In genomic region chr6:132530293-132530974, GRCh38 we compare ENCODE assay signal across 9 cellular contexts. TPM values are rescaled to one million over a fixed set of nuclear protein-coding genes. Genes with fewer than 3 reads are reported as not detected.
DNase-seq lines count a peak whose midpoint lies in the region; ATAC-seq and TF ChIP-seq lines count a peak whose summit lies in the region.
"Had no signal": no experiment of that assay in that cellular context is flagged by ENCODE, and none has a peak within 500 bp of the region (broad histone marks: within the 10 kb centered on the region; RNA-seq: fewer than 3 reads in every experiment).

No MANE protein-coding gene starts in this region.

- peak overlapping the region; percentile 64 for H3K9ac ChIP-seq in NT2/D1 (ENCODE audit: insufficient read length, low read depth)

- peak; percentile 13 to 67 (median 52) for DNase-seq in CD4-positive, alpha-beta T cell
- DNase-seq in HPDE6-E6E7 (ENCODE audit: extremely low spot score) (peak; percentile 33), NT2/D1 (ENCODE audit: low read depth, low spot score) (peak; percentile 38), activated T-cell treated with anti-CD3 and anti-CD28 coated beads for 24 hours (ENCODE audit: low read depth) (peak; percentile 61), esophagus squamous epithelium (lab: John Stamatoyannopoulos, UW) (no peak), nephron progenitor cell (peak; percentile 75), stromal cell of bone marrow (ENCODE audit: low read depth) (peak; percentile 33)

- CTCF ChIA-PET in CD4-positive, alpha-beta T cell (lab: Charles Lee), result interaction anchor here (0.6 to 1.2 kb wide), 14 partner anchors 10 to 1566 kb away, joined by 3 to 13 read pairs (median 4); partner anchors contain the start of gene STX7

- H3K4me3 Mint-ChIP-seq in CD4-positive, alpha-beta T cell, result no peak overlapping the region
- peak overlapping the region; percentile 73 for H3K4me3 Mint-ChIP-seq in nephron progenitor cell
- H3K4me3 Mint-ChIP-seq: activated naive CD8-positive, alpha-beta T cell had no signal

- peaks cover 2% of the 10 kb centered on the region for H3K27me3 ChIP-seq in CD4-positive, alpha-beta T cell (ENCODE audit: control insufficient read depth, insufficient read depth, low read length)
- H3K27me3 ChIP-seq in NT2/D1 (ENCODE audit: insufficient read depth, insufficient read length), result no peaks in the 10 kb centered on the region
- peaks cover 0 to 39% (median 0%) of the 10 kb centered on the region in 4 donors for H3K27me3 ChIP-seq in esophagus squamous epithelium

- no peak overlapping the region for H3K27ac Mint-ChIP-seq in CD4-positive, alpha-beta T cell
- no peak overlapping the region for H3K27ac Mint-ChIP-seq in nephron progenitor cell
- H3K27ac Mint-ChIP-seq: activated naive CD8-positive, alpha-beta T cell had no signal

- TF ChIP-seq POLR2A in esophagus squamous epithelium (IDR thresholded peaks at IDR 0.05), result no peak

- H3K36me3 ChIP-seq in NT2/D1 (ENCODE audit: insufficient read depth, insufficient read length, low read length) (no peaks in the 10 kb centered on the region), esophagus squamous epithelium (no peaks in the 10 kb centered on the region)

- intact Hi-C loops in CD4-positive, alpha-beta T cell (cut with DNase I, micrococcal nuclease), result loop anchor here (1.0 to 10.0 kb wide), 11 partner anchors 232 to 1566 kb away; no protein-coding TSS in a partner anchor
- intact Hi-C loops in esophagus squamous epithelium (cut with DNase I), result no loop called here

- H3K4me1 ChIP-seq in NT2/D1 (ENCODE audit: insufficient read depth, insufficient read length), result no peaks in the 10 kb centered on the region
- H3K4me1 ChIP-seq in esophagus squamous epithelium, result peaks cover 0 to 4% (median 0%) of the 10 kb centered on the region in 3 donors

- H3K4me3 ChIP-seq in NT2/D1 (ENCODE audit: insufficient read length, low read depth) (no peak overlapping the region), esophagus squamous epithelium (peak overlapping the region in 1 of 4 donors; percentile 38)

- no peaks in the 10 kb centered on the region for H3K36me3 Mint-ChIP-seq in CD4-positive, alpha-beta T cell (ENCODE audit: low read depth)
- H3K36me3 Mint-ChIP-seq in nephron progenitor cell (ENCODE audit: low read depth), result peaks cover 4% of the 10 kb centered on the region
- H3K36me3 Mint-ChIP-seq: activated naive CD8-positive, alpha-beta T cell had no signal

- peak; percentile 92 for TF ChIP-seq CTCF in CD4-positive, alpha-beta T cell (IDR thresholded peaks at IDR 0.05)
- TF ChIP-seq CTCF in esophagus squamous epithelium (IDR thresholded peaks at IDR 0.05) (peak; percentile 51 to 81 (median 78)), nephron progenitor cell (IDR thresholded peaks at IDR 0.05) (peak; percentile 85)

- H3K27ac ChIP-seq in CD4-positive, alpha-beta T cell (ENCODE audit: low read depth, low read length), result no peak overlapping the region
- no peak overlapping the region for H3K27ac ChIP-seq in esophagus squamous epithelium

- WGBS in esophagus squamous epithelium, 2 donors, result 15 to 23% methylated on average over 9 of the region's 9 CpGs

- H3K9me3 Mint-ChIP-seq in CD4-positive, alpha-beta T cell, result no peaks in the 10 kb centered on the region
- H3K9me3 Mint-ChIP-seq in nephron progenitor cell, result peaks cover 29% of the 10 kb centered on the region

- H3K4me1 Mint-ChIP-seq in CD4-positive, alpha-beta T cell (ENCODE audit: low read depth), result no peaks in the 10 kb centered on the region
- peaks cover 14% of the 10 kb centered on the region for H3K4me1 Mint-ChIP-seq in nephron progenitor cell

- peak; percentile 73 for ATAC-seq in CD4-positive, alpha-beta T cell (ENCODE audit: poor library complexity)
- peak; percentile 92 for ATAC-seq in GM19452 (IDR thresholded peaks at IDR 0.05; ENCODE audit: unreplicated experiment)

- peaks cover 21% of the 10 kb centered on the region for H3K27me3 Mint-ChIP-seq in CD4-positive, alpha-beta T cell
- no peaks in the 10 kb centered on the region for H3K27me3 Mint-ChIP-seq in nephron progenitor cell (ENCODE audit: low read depth, poor library complexity)

- POLR2A ChIA-PET in CD4-positive, alpha-beta T cell (lab: Charles Lee), result interaction anchor here (0.6 kb wide), 1 partner anchor 1024 kb away, joined by 3 read pairs; no protein-coding TSS in a partner anchor

- H3K9me3 ChIP-seq in CD4-positive, alpha-beta T cell (ENCODE audit: control insufficient read depth, low read length), result no peaks in the 10 kb centered on the region
- H3K9me3 ChIP-seq in NT2/D1 (ENCODE audit: insufficient read depth, low read length) (no peaks in the 10 kb centered on the region), esophagus squamous epithelium (no peaks in the 10 kb centered on the region)

RNA-seq across cellular contexts. Expression of gene TAAR9, which starts 7.6 kb away (rescaled TPM):
- not detected for total RNA-seq in CD4-positive, alpha-beta T cell
- not detected for total RNA-seq in esophagus squamous epithelium

RNA-seq across cellular contexts. Expression of gene STX7, which starts 17.5 kb away (rescaled TPM):
- 1 to 10 TPM; 4.3 to 5.9 TPM for total RNA-seq in CD4-positive, alpha-beta T cell
- total RNA-seq in esophagus squamous epithelium, result 10 to 100 TPM; 23.7 to 34.1 (median 26.8) TPM

RNA-seq across cellular contexts. Expression of gene TAAR8, which starts 22.0 kb away (rescaled TPM):
- total RNA-seq in CD4-positive, alpha-beta T cell, result not detected
- total RNA-seq in esophagus squamous epithelium, result not detected

RNA-seq across cellular contexts. Expression of gene TAAR6, which starts 39.7 kb away (rescaled TPM):
- not detected for total RNA-seq in CD4-positive, alpha-beta T cell
- not detected for total RNA-seq in esophagus squamous epithelium

RNA-seq across cellular contexts. Expression of gene TAAR5, which starts 59.1 kb away (rescaled TPM):
- not detected for total RNA-seq in CD4-positive, alpha-beta T cell
- not detected for total RNA-seq in esophagus squamous epithelium
